In genomic region chr20:58610811-58611210, GRCh38 we compare ENCODE assay signal across 27 cellular contexts.
"Had no signal": no experiment of that assay in that cellular context is flagged by ENCODE, and none has a peak within 500 bp of the region (broad histone marks: within the 10 kb centered on the region; RNA-seq: fewer than 3 reads in every experiment).

No MANE protein-coding gene starts in this region.

- H3K27ac ChIP-seq: body of pancreas, SK-N-MC had no signal

- H3K9me3 ChIP-seq: body of pancreas, MG63 had no signal

- ATAC-seq: activated CD4-positive, alpha-beta T cell treated with anti-CD3 and anti-CD28 coated beads for 36 hours; activated CD4-positive, CD25-positive, alpha-beta regulatory T cell treated with anti-CD3 and anti-CD28 coated beads, Interleukin-2, amount 50 U/mL, for 24 hours; activated CD8-positive, alpha-beta T cell treated with anti-CD3 and anti-CD28 coated beads, Interleukin-2, amount 10 ng/mL, durations not matched to agents 7 days and 5 days; body of pancreas; WTC11 had no signal

- H3K27me3 ChIP-seq: body of pancreas, MG63 had no signal

- H3K4me1 ChIP-seq: body of pancreas had no signal

- H3K4me3 ChIP-seq: body of pancreas, MG63, SK-N-MC had no signal

- DNase-seq: activated CD4-positive, alpha-beta T cell treated with anti-CD3 and anti-CD28 coated beads for 36 hours; activated CD4-positive, alpha-beta T cell treated with anti-CD3 and anti-CD28 coated beads, Interleukin-2, amount 10 ng/mL, durations not matched to agents 7 days and 5 days; activated CD4-positive, alpha-beta T cell treated with anti-CD3 and anti-CD28 coated beads, Interleukin-2, amount 50 U/mL, for 48 hours; activated CD8-positive, alpha-beta T cell treated with anti-CD3 and anti-CD28 coated beads, Interleukin-2, amount 10 ng/mL, durations not matched to agents 7 days and 5 days; activated gamma-delta T cell; activated naive CD4-positive, alpha-beta T cell treated with Interleukin-2 at 50 U/mL for 16 hours; activated naive CD8-positive, alpha-beta T cell treated with anti-CD3 and anti-CD28 coated beads, Interleukin-2, amount 10 ng/mL, durations not matched to agents 7 days and 5 days; activated T-cell treated with anti-CD3 and anti-CD28 coated beads, Interleukin-2, amount 50 U/mL, for 24 hours; body of pancreas; cerebellar nuclear complex; Karpas-422; KBM-7; MG63; MV-4-11; NCI-H1092; NCI-H1436 treated with DMSO at 0.1 percent for 48 hours; NCI-H187; NCI-H2029 treated with DMSO at 0.1 percent for 48 hours; NCI-H2107; NCI-H2171; NCI-H510A; NCI-H748 treated with DMSO at 0.1 percent for 48 hours; NK-92 treated with Interleukin-12 subunit alpha and Interleukin-12 subunit beta, amount 100 ng/mL, for 24 hours; Right ventricle myocardium superior had no signal

- H3K36me3 ChIP-seq: MG63 had no signal
